15 cellular contexts compared by ENCODE assay signal in genomic region chr2:217913415-217913814, GRCh38.
DNase-seq lines count a peak whose midpoint lies in the region; ATAC-seq and TF ChIP-seq lines count a peak whose summit lies in the region.
"Had no signal": no experiment of that assay in that cellular context is flagged by ENCODE, and none has a peak within 500 bp of the region (broad histone marks: within the 10 kb centered on the region; RNA-seq: fewer than 3 reads in every experiment).

No MANE protein-coding gene starts in this region.

- no peak for TF ChIP-seq CTCF in chondrocyte (IDR thresholded peaks at IDR 0.05)
- no peak for TF ChIP-seq CTCF in upper lobe of right lung (IDR thresholded peaks at IDR 0.05)

- H2AK5ac ChIP-seq in trophoblast cell (ENCODE audit: low read length) = no peak overlapping the region

- peaks cover 84% of the 10 kb centered on the region for H3K4me1 Mint-ChIP-seq in chondrocyte (ENCODE audit: low read depth)
- H3K4me1 Mint-ChIP-seq: CD4-positive, CD25-positive, alpha-beta regulatory T cell; memory B cell; stimulated activated memory B cell treated with anti-CD40 and anti-IgM and Interleukin-4, amounts not matched to agents 10 μg/mL and 1 μg/mL and 100 μg/mL, for 72 hours had no signal

- H3K4me1 ChIP-seq in right cardiac atrium (ENCODE audit: control insufficient read depth, insufficient read depth, low read length) (peaks cover 85% of the 10 kb centered on the region), trophoblast cell (ENCODE audit: control insufficient read depth in 1 of 2, insufficient read depth in 2 of 2, low read length in 2 of 2) (no peaks in the 10 kb centered on the region), upper lobe of right lung (peaks cover 93% of the 10 kb centered on the region)

- H3K27me3 Mint-ChIP-seq in chondrocyte (ENCODE audit: low read depth) = no peaks in the 10 kb centered on the region
- H3K27me3 Mint-ChIP-seq: CD4-positive, CD25-positive, alpha-beta regulatory T cell had no signal

- H3K9me3 ChIP-seq in right cardiac atrium (ENCODE audit: control insufficient read depth, low read length) (no peaks in the 10 kb centered on the region), trophoblast cell (ENCODE audit: insufficient read depth, low read depth, low read length) (no peaks in the 10 kb centered on the region), upper lobe of right lung (no peaks in the 10 kb centered on the region)

- 55% methylated on average over 2 of the region's 2 CpGs for WGBS in right cardiac atrium
- no CpG with 5 or more reads among the region's 2 CpGs for WGBS in trophoblast cell (ENCODE audit: extremely low coverage, insufficient coverage, insufficient read length)

- H3K36me3 ChIP-seq in trophoblast cell (ENCODE audit: control insufficient read depth in 1 of 2, insufficient read depth in 2 of 2, low read length in 2 of 2) (no peaks in the 10 kb centered on the region), upper lobe of right lung (peaks cover 19% of the 10 kb centered on the region)

- no peak overlapping the region for H3K4me2 ChIP-seq in trophoblast cell (ENCODE audit: low read length)

- H3K23ac ChIP-seq in trophoblast cell (ENCODE audit: low read length) = no peak overlapping the region

- H3K9me3 Mint-ChIP-seq in chondrocyte (ENCODE audit: low read depth) = no peaks in the 10 kb centered on the region
- H3K9me3 Mint-ChIP-seq: CD4-positive, CD25-positive, alpha-beta regulatory T cell; memory B cell; stimulated activated memory B cell treated with anti-CD40 and anti-IgM and Interleukin-4, amounts not matched to agents 10 μg/mL and 1 μg/mL and 100 μg/mL, for 72 hours; T-helper 2 cell treated with Interferon-gamma antibody and Interleukin-4, amounts not matched to agents 5 μg/mL and 100 μg/mL, for 36 hours had no signal

- no peaks in the 10 kb centered on the region for H3K79me1 ChIP-seq in trophoblast cell (ENCODE audit: low read length)

- no peak overlapping the region for H3K14ac ChIP-seq in trophoblast cell (ENCODE audit: low read length)

- H3K27ac ChIP-seq in right cardiac atrium (ENCODE audit: low read length) (peak overlapping the region; percentile 98), trophoblast cell (ENCODE audit: low read depth, low read length) (no peak overlapping the region), upper lobe of right lung (peak overlapping the region; percentile 80)

- H2BK5ac ChIP-seq in trophoblast cell (ENCODE audit: low read depth, low read length, poor library complexity) = no peak overlapping the region

- H3K4me3 ChIP-seq in right cardiac atrium (ENCODE audit: low read length) = no peak overlapping the region
- H3K4me3 ChIP-seq in trophoblast cell (ENCODE audit: low read depth, low read length) = no peak overlapping the region
- no peak overlapping the region for H3K4me3 ChIP-seq in upper lobe of right lung

- no peak overlapping the region for H2BK120ac ChIP-seq in trophoblast cell (ENCODE audit: insufficient read depth, low read length, poor library complexity)

- no peak overlapping the region for H3K9ac ChIP-seq in trophoblast cell (ENCODE audit: low read length)

- no peaks in the 10 kb centered on the region for H3K27me3 ChIP-seq in right cardiac atrium (ENCODE audit: control insufficient read depth, insufficient read depth)
- H3K27me3 ChIP-seq in trophoblast cell (ENCODE audit: insufficient read depth, low read length) = no peaks in the 10 kb centered on the region
- no peaks in the 10 kb centered on the region for H3K27me3 ChIP-seq in upper lobe of right lung

- no peak overlapping the region for H3K18ac ChIP-seq in trophoblast cell (ENCODE audit: low read length)

- H4K8ac ChIP-seq in trophoblast cell (ENCODE audit: low read depth, low read length) = no peak overlapping the region

- no peak overlapping the region for H3K4me3 Mint-ChIP-seq in chondrocyte (ENCODE audit: unreplicated experiment)
- H3K4me3 Mint-ChIP-seq: CD4-positive, CD25-positive, alpha-beta regulatory T cell; memory B cell; stimulated activated memory B cell treated with anti-CD40 and anti-IgM and Interleukin-4, amounts not matched to agents 10 μg/mL and 1 μg/mL and 100 μg/mL, for 72 hours; T-helper 2 cell treated with Interferon-gamma antibody and Interleukin-4, amounts not matched to agents 5 μg/mL and 100 μg/mL, for 36 hours had no signal

- peaks cover 16% of the 10 kb centered on the region for H3K36me3 Mint-ChIP-seq in chondrocyte (ENCODE audit: low read depth)
- H3K36me3 Mint-ChIP-seq: CD4-positive, CD25-positive, alpha-beta regulatory T cell; memory B cell; stimulated activated memory B cell treated with anti-CD40 and anti-IgM and Interleukin-4, amounts not matched to agents 10 μg/mL and 1 μg/mL and 100 μg/mL, for 72 hours had no signal

- intact Hi-C loops in right cardiac atrium (cut with DNase I) = no loop called here
- intact Hi-C loops in upper lobe of right lung (cut with DNase I) = no loop called here

- no peak overlapping the region for H4K12ac ChIP-seq in trophoblast cell (ENCODE audit: low read depth, low read length)

- DNase-seq in chondrocyte (ENCODE audit: low spot score) (no peak), right cardiac atrium (peak; percentile 48 to 78 (median 74)), trophoblast cell (peak in 1 of 2 donors; percentile 10), upper lobe of right lung (no peak), RKO (ENCODE audit: low spot score) (no peak)
- DNase-seq: activated CD4-positive, alpha-beta T cell treated with anti-CD3 and anti-CD28 coated beads, Interleukin-2, amount 50 U/mL, for 4 hours; CD4-positive, CD25-positive, alpha-beta regulatory T cell; EL; NCI-H524 treated with DMSO at 0.1 percent for 48 hours; stimulated activated CD4-positive, alpha-beta T cell treated with anti-CD3 and anti-CD28 coated beads, Interleukin-4, amount 100 ng/mL, for 4 hours had no signal

- ATAC-seq in right cardiac atrium (peak; percentile 1 to 20), upper lobe of right lung (peak; percentile 46), GM19397 (IDR thresholded peaks at IDR 0.05; ENCODE audit: unreplicated experiment) (no peak)
- no peak for ATAC-seq in activated CD4-positive, CD25-positive, alpha-beta regulatory T cell treated with anti-CD3 and anti-CD28 coated beads, Interleukin-2, amount 50 U/mL, for 24 hours
- ATAC-seq: stimulated activated memory B cell treated with anti-CD40 and anti-IgM and Interleukin-4, amounts not matched to agents 10 μg/mL and 1 μg/mL and 100 μg/mL, for 72 hours had no signal

- no peak overlapping the region for H4K91ac ChIP-seq in trophoblast cell (ENCODE audit: low read depth, low read length)

- no peak overlapping the region for H3K4ac ChIP-seq in trophoblast cell (ENCODE audit: low read depth, low read length)

- H3K79me2 ChIP-seq in trophoblast cell (ENCODE audit: control insufficient read depth, insufficient read depth, low read length, poor library complexity) = no peaks in the 10 kb centered on the region

- no peak overlapping the region for H2BK12ac ChIP-seq in trophoblast cell (ENCODE audit: low read length)

- peak overlapping the region; percentile 57 for H2AFZ ChIP-seq in trophoblast cell (ENCODE audit: insufficient read depth, low read length, poor library complexity)

- peak overlapping the region; percentile 78 for H3K27ac Mint-ChIP-seq in chondrocyte (ENCODE audit: unreplicated experiment)
- H3K27ac Mint-ChIP-seq: CD4-positive, CD25-positive, alpha-beta regulatory T cell; memory B cell; stimulated activated memory B cell treated with anti-CD40 and anti-IgM and Interleukin-4, amounts not matched to agents 10 μg/mL and 1 μg/mL and 100 μg/mL, for 72 hours; T-helper 2 cell treated with Interferon-gamma antibody and Interleukin-4, amounts not matched to agents 5 μg/mL and 100 μg/mL, for 36 hours had no signal

Comparison
In these comparisons a context has a peak if more than half of its experiments do, and no peak if none do; other contexts are left out.
1. DNase-seq: peak in right cardiac atrium (3 of 3); none in chondrocyte (single experiment), upper lobe of right lung (single experiment) and RKO (single experiment).
2. ATAC-seq: peak in right cardiac atrium (2 of 2) and upper lobe of right lung (single experiment); none in GM19397 (single experiment) and activated CD4-positive, CD25-positive, alpha-beta regulatory T cell treated with anti-CD3 and anti-CD28 coated beads, Interleukin-2, amount 50 U/mL, for 24 hours (0 of 2).